In genomic region chr9:131275332-131276106, GRCh38 we compare ENCODE assay signal across 8 cellular contexts. TPM values are rescaled to one million over a fixed set of nuclear protein-coding genes. Genes with fewer than 3 reads are reported as not detected.
A peak's percentile ranks its signal among the peaks of the same experiment; 100 is the strongest.
DNase-seq lines count a peak whose midpoint lies in the region; ATAC-seq, FAIRE-seq and TF ChIP-seq lines count a peak whose summit lies in the region.

No MANE protein-coding gene starts in this region.

- WGBS in heart left ventricle, 4 donors: 17 to 36% (median 21%) methylated on average over 19 to 30 of the region's 30 CpGs

- no peaks in the 10 kb centered on the region for H3K27me3 Mint-ChIP-seq in T-cell

- peak in 9 of 12 donors; percentile 6 to 56 (median 29) for TF ChIP-seq CTCF in heart left ventricle (IDR thresholded peaks at IDR 0.05)

- H3K4me1 Mint-ChIP-seq in T-cell: peaks cover 34 to 42% (median 40%) of the 10 kb centered on the region in 3 donors

- H3K27me3 ChIP-seq in heart left ventricle: no peaks in the 10 kb centered on the region

- CTCF ChIA-PET in T-cell (lab: Charles Lee): interaction anchor here (0.6 to 1.4 kb wide), 3 partner anchors 11 to 38 kb away, joined by 3 read pairs; no protein-coding TSS in a partner anchor

- H3K4me3 Mint-ChIP-seq in T-cell: peak overlapping the region; percentile 91 to 99 (median 99)

- no peak for TF ChIP-seq POLR2A in heart left ventricle (IDR thresholded peaks at IDR 0.05)

- intact Hi-C loops in heart left ventricle (cut with DNase I): loop anchor here in 9 of 10 donors (2.0 to 10.0 kb wide), 11 partner anchors 37 to 98 kb away; no protein-coding TSS in a partner anchor

- H3K9me3 Mint-ChIP-seq in T-cell: no peaks in the 10 kb centered on the region

- H3K9me3 ChIP-seq in heart left ventricle: no peaks in the 10 kb centered on the region

- peak; percentile 93 for FAIRE-seq in GM19239 (lab: Jason Lieb, UNC)

- no peak for DNase-seq in GM19239 (ENCODE audit: insufficient read length, low spot score)
- DNase-seq in T-cell: no peak
- peak in 4 of 5 donors; percentile 70 to 88 (median 78) for DNase-seq in heart left ventricle
- peak; percentile 61 for DNase-seq in stimulated activated CD8-positive, alpha-beta memory T cell treated with anti-CD3 and anti-CD28 coated beads, Interleukin-4, amount 100 ng/mL, for 48 hours
- no peak for DNase-seq in nucleus accumbens (lab: John Stamatoyannopoulos, UW)
- DNase-seq in DMS79 (lab: John Stamatoyannopoulos, UW): no peak

- ATAC-seq in T-cell (replicated peaks in 1 of 4) (no peak), heart left ventricle (peak; percentile 52 to 62 (median 58)), HG02981 (IDR thresholded peaks at IDR 0.05; ENCODE audit: unreplicated experiment) (no peak), HG03460 (IDR thresholded peaks at IDR 0.05; ENCODE audit: unreplicated experiment) (no peak)

- H3K27ac ChIP-seq in heart left ventricle: peak overlapping the region; percentile 88 to 99 (median 98)

- H3K36me3 Mint-ChIP-seq in T-cell: peaks cover 31% of the 10 kb centered on the region

- H3K4me1 ChIP-seq in heart left ventricle: peaks cover 22 to 77% (median 51%) of the 10 kb centered on the region in 12 donors

- POLR2A ChIA-PET in T-cell (lab: Charles Lee): interaction anchor here in 1 of 2 donors (0.5 kb wide), 1 partner anchor 38 kb away, joined by 3 read pairs; no protein-coding TSS in a partner anchor

- peak overlapping the region; percentile 98 to 99 for H3K27ac Mint-ChIP-seq in T-cell

- H3K36me3 ChIP-seq in heart left ventricle: no peaks in the 10 kb centered on the region

- H3K4me3 ChIP-seq in heart left ventricle: peak overlapping the region; percentile 69 to 96 (median 84)

RNA-seq across cellular contexts. Expression of gene FAM78A, which starts 0.8 kb away (rescaled TPM):
- total RNA-seq in T-cell: 100 to 1,000 TPM in 1 of 5 donors, 10 to 100 TPM in 4; 70.4 to 106 (median 98.4) TPM
- 10 to 100 TPM; 24.8 to 36.0 (median 33.4) TPM for total RNA-seq in heart left ventricle
- 10 to 100 TPM; 13.6 to 37.9 TPM for polyA plus RNA-seq in heart left ventricle

RNA-seq across cellular contexts. Expression of gene PLPP7, which starts 14.0 kb away (rescaled TPM):
- total RNA-seq in T-cell (under 1 TPM in 3 of 5 donors, not detected in 2; 0.13 to 0.58 (median 0.13) TPM), heart left ventricle (100 to 1,000 TPM in 6 of 9 donors, 10 to 100 TPM in 3; 78.8 to 293 (median 109) TPM)
- 100 to 1,000 TPM in 1 of 2 donors, 10 to 100 TPM in 1; 56.1 to 166 TPM for polyA plus RNA-seq in heart left ventricle

Comparison
In these comparisons a context has a peak if more than half of its experiments do, and no peak if none do; other contexts are left out.
1. DNase-seq: peak in heart left ventricle (4 of 5) and stimulated activated CD8-positive, alpha-beta memory T cell treated with anti-CD3 and anti-CD28 coated beads, Interleukin-4, amount 100 ng/mL, for 48 hours (single experiment); none in GM19239 (single experiment), T-cell (0 of 34), nucleus accumbens (0 of 56) and DMS79 (single experiment).
2. ATAC-seq: peak in heart left ventricle (4 of 4); none in T-cell (0 of 4), HG02981 (single experiment) and HG03460 (single experiment).
3. RNA of gene PLPP7, which starts 14.0 kb away (total RNA-seq): 78.8 to 293 TPM in heart left ventricle; 0.13 to 0.58 TPM in T-cell; every median in the first group is over 10 times any median in the second.